ENCODE assay signal across 1 cellular context in genomic region chr6:20661721-20662120, GRCh38.
TF ChIP-seq lines count a peak whose summit lies in the region.

No MANE protein-coding gene starts in this region.

TF ChIP-seq in HEK293, 187 proteins besides CTCF, POLR2A, EP300 and RAD21 (continued from another document and continues in another):
- TF ChIP-seq ZNF280D (tag by site-specific recombination; IDR thresholded peaks at IDR 0.05): no peak
- TF ChIP-seq ZNF24 (tag by site-specific recombination; IDR thresholded peaks at IDR 0.05): no peak
- no peak for TF ChIP-seq ZNF416 (tag by site-specific recombination; IDR thresholded peaks at IDR 0.05)
- TF ChIP-seq PRDM10 (tag by site-specific recombination; IDR thresholded peaks at IDR 0.05): no peak
- 0 out of 2 replicates have a peak, but pooled peaks have one; percentile 30 for TF ChIP-seq TSHZ1 (tag by site-specific recombination; IDR thresholded peaks at IDR 0.05; ENCODE audit: borderline replicate concordance)
- no peak for TF ChIP-seq ZNF211 (tag by site-specific recombination; IDR thresholded peaks at IDR 0.05; ENCODE audit: low read depth)
- no peak for TF ChIP-seq ZNF148 (tag by site-specific recombination; IDR thresholded peaks at IDR 0.05; ENCODE audit: borderline replicate concordance)
- no peak for TF ChIP-seq ZNF202 (tag by site-specific recombination; IDR thresholded peaks at IDR 0.05; ENCODE audit: borderline replicate concordance)
- TF ChIP-seq ZBTB20 (tag by site-specific recombination; IDR thresholded peaks at IDR 0.05): no peak
- TF ChIP-seq ZNF362 (tag by site-specific recombination; IDR thresholded peaks at IDR 0.05): peak; percentile 84
- no peak for TF ChIP-seq ZNF792 (tag by site-specific recombination; IDR thresholded peaks at IDR 0.05)
- no peak for TF ChIP-seq ZNF423 (tag by site-specific recombination; IDR thresholded peaks at IDR 0.05)
- no peak for TF ChIP-seq ZNF10 (tag by site-specific recombination; IDR thresholded peaks at IDR 0.05)
- TF ChIP-seq SCRT2 (tag by site-specific recombination; IDR thresholded peaks at IDR 0.05): peak; percentile 91
- TF ChIP-seq ZNF776 (tag by site-specific recombination; IDR thresholded peaks at IDR 0.05; ENCODE audit: borderline replicate concordance): no peak
- peak; percentile 45; the same call in 1 of the 2 replicates for TF ChIP-seq ZNF600 (tag by site-specific recombination; IDR thresholded peaks at IDR 0.05)
- TF ChIP-seq PATZ1 (tag by site-specific recombination; IDR thresholded peaks at IDR 0.05): no peak
- TF ChIP-seq IKZF3 (tag by site-specific recombination; IDR thresholded peaks at IDR 0.05): peak; percentile 85
- no peak for TF ChIP-seq ZNF157 (tag by site-specific recombination; IDR thresholded peaks at IDR 0.05)
- TF ChIP-seq SCRT1 (tag by site-specific recombination; IDR thresholded peaks at IDR 0.05; ENCODE audit: borderline replicate concordance): peak; percentile 66
- TF ChIP-seq ZNF530 (tag by site-specific recombination; IDR thresholded peaks at IDR 0.05; ENCODE audit: low read depth): no peak
- TF ChIP-seq ZNF555 (tag by site-specific recombination; conservative IDR thresholded peaks at IDR 0.05): no peak
- no peak for TF ChIP-seq SETDB1 (IDR thresholded peaks at IDR 0.05; ENCODE audit: insufficient read length, low read length)
- TF ChIP-seq ZNF16 (tag by site-specific recombination; IDR thresholded peaks at IDR 0.05; ENCODE audit: low read depth): no peak
- TF ChIP-seq HOXD13 (CRISPR knock-in tag; IDR thresholded peaks at IDR 0.05; ENCODE audit: borderline replicate concordance): no peak
- no peak for TF ChIP-seq ZFP37 (tag by site-specific recombination; IDR thresholded peaks at IDR 0.05)
- TF ChIP-seq ZNF175 (tag by site-specific recombination; IDR thresholded peaks at IDR 0.05): no peak
- TF ChIP-seq ZNF48 (tag by site-specific recombination; IDR thresholded peaks at IDR 0.05): no peak
- no peak for TF ChIP-seq ZNF426 (tag by site-specific recombination; IDR thresholded peaks at IDR 0.05)
- TF ChIP-seq ZNF394 (tag by site-specific recombination; IDR thresholded peaks at IDR 0.05; ENCODE audit: borderline replicate concordance): no peak
- TF ChIP-seq BCL11B (tag by site-specific recombination; IDR thresholded peaks at IDR 0.05; ENCODE audit: low read depth): no peak
- TF ChIP-seq ZXDB (tag by site-specific recombination; IDR thresholded peaks at IDR 0.05): peak; percentile 61; the same call in 1 of the 2 replicates
- TF ChIP-seq PBX3 (CRISPR knock-in tag; IDR thresholded peaks at IDR 0.05): no peak
- no peak for TF ChIP-seq ZNF221 (tag by site-specific recombination; IDR thresholded peaks at IDR 0.05; ENCODE audit: borderline replicate concordance)
- no peak for TF ChIP-seq SP2 (tag by site-specific recombination; IDR thresholded peaks at IDR 0.05)
- no peak for TF ChIP-seq EGR2 (tag by site-specific recombination; IDR thresholded peaks at IDR 0.05; ENCODE audit: low read depth)
- no peak for TF ChIP-seq ZNF404 (tag by site-specific recombination; IDR thresholded peaks at IDR 0.05)
- TF ChIP-seq ZNF114 (tag by site-specific recombination; IDR thresholded peaks at IDR 0.05): no peak
- no peak for TF ChIP-seq KLF10 (tag by site-specific recombination; IDR thresholded peaks at IDR 0.05)
- TF ChIP-seq ZNF585B (tag by site-specific recombination; IDR thresholded peaks at IDR 0.05): no peak
- peak; percentile 77; the same call in 1 of the 2 replicates for TF ChIP-seq ZSCAN30 (tag by site-specific recombination; IDR thresholded peaks at IDR 0.05)
- TF ChIP-seq ZNF560 (tag by site-specific recombination; IDR thresholded peaks at IDR 0.05; ENCODE audit: borderline replicate concordance): no peak
- TF ChIP-seq ZNF146 (tag by site-specific recombination; IDR thresholded peaks at IDR 0.05): no peak
- TF ChIP-seq ZBTB17 (tag by site-specific recombination; IDR thresholded peaks at IDR 0.05): peak; percentile 57
- no peak for TF ChIP-seq ZNF302 (tag by site-specific recombination; IDR thresholded peaks at IDR 0.05; ENCODE audit: low read depth)
- no peak for TF ChIP-seq KLF9 (tag by site-specific recombination; IDR thresholded peaks at IDR 0.05; ENCODE audit: low read depth)
- TF ChIP-seq ZNF239 (tag by site-specific recombination; IDR thresholded peaks at IDR 0.05): no peak
- no peak for TF ChIP-seq ZSCAN18 (tag by site-specific recombination; IDR thresholded peaks at IDR 0.05)
